ENCODE assay signal across 8 cellular contexts in the genomic region with DNA sequence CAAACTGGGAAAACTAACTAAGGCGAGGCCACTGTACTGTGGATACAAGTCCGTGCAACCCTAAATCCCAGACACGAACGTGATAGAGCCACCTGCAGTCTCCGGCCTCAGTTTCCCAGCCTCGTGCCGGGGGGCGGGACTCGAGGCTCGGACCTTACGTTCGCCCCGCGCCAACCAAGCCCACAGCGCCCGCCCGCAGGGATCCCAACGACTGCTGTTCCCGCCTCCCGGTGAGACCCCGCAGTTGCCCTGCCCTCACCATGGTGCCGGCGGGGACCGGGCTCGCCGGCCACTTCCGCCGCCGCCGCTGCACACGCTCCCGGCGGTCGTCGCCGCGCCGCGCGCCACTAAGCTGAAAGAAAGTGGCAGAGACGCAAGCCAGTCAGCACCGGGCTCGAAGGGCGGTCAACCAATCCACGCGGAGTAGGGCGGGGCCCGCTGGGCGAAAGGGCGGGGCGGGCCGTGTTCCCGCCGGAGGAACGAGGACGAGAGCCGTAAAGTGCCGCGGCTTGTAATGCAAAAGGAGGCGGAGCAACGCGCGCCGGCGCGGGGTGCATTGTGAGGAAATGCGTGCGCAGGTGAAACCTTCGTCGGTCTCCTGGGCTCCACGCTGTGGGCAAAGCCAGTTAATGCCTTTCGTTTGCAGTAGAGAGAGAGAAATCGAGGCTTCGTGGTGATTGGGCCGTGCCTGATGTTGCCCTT. TPM values are rescaled to one million over a fixed set of nuclear protein-coding genes. Genes with fewer than 3 reads are reported as not detected.
DNase-seq lines count a peak whose midpoint lies in the region; ATAC-seq and TF ChIP-seq lines count a peak whose summit lies in the region.

Gene LSM4 (minus strand): TSS at position 318 of the 702 bp plus-strand sequence. CDS start 56 bp downstream, at position 262.

- no peaks in the 10 kb centered on the region for H3K9me3 Mint-ChIP-seq in activated T-cell treated with anti-CD3 and anti-CD28 coated beads, Interleukin-2, amount 50 U/mL, for 4 hours

- H3K4me1 Mint-ChIP-seq in activated T-cell treated with anti-CD3 and anti-CD28 coated beads, Interleukin-2, amount 50 U/mL, for 4 hours (ENCODE audit: low read depth), result peaks cover 50% of the 10 kb centered on the region

- intact Hi-C loops in Panc1 (cut with micrococcal nuclease; ENCODE audit: unreplicated experiment), result loop anchor here (1.0 kb wide), 1 partner anchor 30 kb away; no protein-coding TSS in a partner anchor

- CTCF ChIA-PET in Panc1 (lab: Charles Lee), result interaction anchor here (1.1 to 1.3 kb wide), 2 partner anchors 41 to 43 kb away, joined by 5 to 9 read pairs; partner anchors contain the start of gene JUND

- peaks cover 5% of the 10 kb centered on the region for H3K36me3 Mint-ChIP-seq in activated T-cell treated with anti-CD3 and anti-CD28 coated beads, Interleukin-2, amount 50 U/mL, for 4 hours (ENCODE audit: insufficient read depth)

- H2AFZ ChIP-seq in DND-41 (ENCODE audit: low read depth, low read length), result peak within 1 kb of the TSS; percentile 69
- peak within 1 kb of the TSS; percentile 88 for H2AFZ ChIP-seq in KMS-11 (ENCODE audit: low read depth)

- WGBS in esophagus, 2 donors, result 0% methylated on average over 74 to 75 of the region's 75 CpGs

- POLR2A ChIA-PET in Panc1 (lab: Charles Lee), result interaction anchor here (0.8 to 0.9 kb wide), 3 partner anchors 18 to 43 kb away, joined by 3 to 5 read pairs (median 5); partner anchors contain the start of gene JUND

- H3K4me1 ChIP-seq in DND-41 (ENCODE audit: insufficient read depth, low read length) (peaks cover 51% of the 10 kb centered on the region), KMS-11 (ENCODE audit: low read depth, poor library complexity, severe bottlenecking) (peaks cover 22% of the 10 kb centered on the region), Panc1 (ENCODE audit: control insufficient read depth, insufficient read depth, low read length) (peaks cover 25% of the 10 kb centered on the region), esophagus (ENCODE audit: control insufficient read depth in 2 of 2, insufficient read depth in 2 of 2, low read length in 1 of 2) (peaks cover 3 to 17% of the 10 kb centered on the region in 2 donors), muscle layer of colon (ENCODE audit: insufficient read depth, low read length) (peaks cover 27% of the 10 kb centered on the region)

- H3K9ac ChIP-seq in DND-41 (ENCODE audit: low read depth, low read length) (peak within 1 kb of the TSS; percentile 99), KMS-11 (peak within 1 kb of the TSS; percentile 83), muscle layer of colon (ENCODE audit: low read length) (peak within 1 kb of the TSS; percentile 94)

- H3K79me2 ChIP-seq in DND-41 (ENCODE audit: insufficient read depth, low read length) (peaks cover 50% of the 10 kb centered on the region), KMS-11 (ENCODE audit: insufficient read depth, low read depth) (peaks cover 41% of the 10 kb centered on the region)

- H3K4me2 ChIP-seq in DND-41 (ENCODE audit: insufficient read depth, low read length) (peak within 1 kb of the TSS; percentile 87), KMS-11 (peak within 1 kb of the TSS; percentile 99)

- BruUV-seq in Panc1 (replicated peaks; lab: Mats Ljungman, UMichigan), result no TSS peak

- H3K27me3 Mint-ChIP-seq in activated T-cell treated with anti-CD3 and anti-CD28 coated beads, Interleukin-2, amount 50 U/mL, for 4 hours (ENCODE audit: low read depth), result no peaks in the 10 kb centered on the region

- peak within 1 kb of the TSS; percentile 91 for H3K4me3 Mint-ChIP-seq in activated T-cell treated with anti-CD3 and anti-CD28 coated beads, Interleukin-2, amount 50 U/mL, for 4 hours

- peak; percentile 100 for DNase-seq in DND-41
- peak; percentile 84 for DNase-seq in Panc1 (ENCODE audit: low read depth, low spot score)
- DNase-seq in activated T-cell treated with anti-CD3 and anti-CD28 coated beads, Interleukin-2, amount 50 U/mL, for 4 hours, result peak; percentile 99
- peak; percentile 98 for DNase-seq in stimulated activated CD8-positive, alpha-beta memory T cell treated with anti-CD3 and anti-CD28 coated beads, Interleukin-7, amount 100 ng/mL, for 24 hours (ENCODE audit: low read depth)

- H3K9me3 ChIP-seq in DND-41 (ENCODE audit: insufficient read depth, low read length, severe bottlenecking), result no peaks in the 10 kb centered on the region
- no peaks in the 10 kb centered on the region for H3K9me3 ChIP-seq in Panc1 (ENCODE audit: control insufficient read depth, insufficient read depth, low read depth, low read length)
- no peaks in the 10 kb centered on the region for H3K9me3 ChIP-seq in esophagus (ENCODE audit: control insufficient read depth in 2 of 2, insufficient read depth in 1 of 2, low read depth in 1 of 2, low read length in 1 of 2)
- H3K9me3 ChIP-seq in muscle layer of colon (ENCODE audit: low read length), result no peaks in the 10 kb centered on the region

- H3K27me3 ChIP-seq in DND-41 (ENCODE audit: insufficient read depth, low read length, poor library complexity), result no peaks in the 10 kb centered on the region
- no peaks in the 10 kb centered on the region for H3K27me3 ChIP-seq in KMS-11 (ENCODE audit: insufficient read depth, low read depth)
- H3K27me3 ChIP-seq in Panc1 (ENCODE audit: control insufficient read depth, insufficient read depth, low read length), result no peaks in the 10 kb centered on the region
- H3K27me3 ChIP-seq in esophagus (ENCODE audit: control insufficient read depth in 1 of 2, insufficient read depth in 2 of 2, low read length in 2 of 2), result no peaks in the 10 kb centered on the region
- no peaks in the 10 kb centered on the region for H3K27me3 ChIP-seq in muscle layer of colon (ENCODE audit: control insufficient read depth in 1 of 2, insufficient read depth in 2 of 2, low read length in 2 of 2)

- H4K20me1 ChIP-seq in DND-41 (ENCODE audit: insufficient read depth, low read length) (peaks cover 27% of the 10 kb centered on the region), KMS-11 (ENCODE audit: insufficient read depth) (no peaks in the 10 kb centered on the region)

- TF ChIP-seq CTCF in DND-41 (IDR thresholded peaks at IDR 0.05; ENCODE audit: borderline replicate concordance, extremely low read depth, low read length, poor library complexity, severe bottlenecking) (peak; percentile 70), KMS-11 (conservative IDR thresholded peaks at IDR 0.05; ENCODE audit: low read depth, low read length) (no peak), Panc1 (IDR thresholded peaks at IDR 0.05) (no peak)

- peak within 1 kb of the TSS; percentile 84 to 87 for H3K4me3 ChIP-seq in DND-41 (ENCODE audit: low read depth in 1 of 2, low read length in 2 of 2)
- H3K4me3 ChIP-seq in KMS-11 (IDR thresholded peaks at IDR 0.05; ENCODE audit: insufficient read depth, low read depth, low read length), result no peak within 1 kb of the TSS
- peak within 1 kb of the TSS; percentile 86 to 92 for H3K4me3 ChIP-seq in Panc1 (ENCODE audit: low read depth in 2 of 2, low read length in 2 of 2)
- H3K4me3 ChIP-seq in esophagus (ENCODE audit: low read depth in 1 of 2, low read length in 2 of 2), result peak within 1 kb of the TSS; percentile 84 to 96
- peak within 1 kb of the TSS; percentile 78 to 89 for H3K4me3 ChIP-seq in muscle layer of colon (ENCODE audit: low read depth in 1 of 2, low read length in 2 of 2)

- H3K27ac ChIP-seq in DND-41 (ENCODE audit: low read length), result peak within 1 kb of the TSS; percentile 95
- peak within 1 kb of the TSS; percentile 83 for H3K27ac ChIP-seq in KMS-11
- peak within 1 kb of the TSS; percentile 98 for H3K27ac ChIP-seq in Panc1 (ENCODE audit: low read length)
- peak within 1 kb of the TSS; percentile 93 to 97 for H3K27ac ChIP-seq in esophagus (ENCODE audit: low read depth in 2 of 2, low read length in 1 of 2)
- peak within 1 kb of the TSS; percentile 83 for H3K27ac ChIP-seq in muscle layer of colon (ENCODE audit: low read depth, low read length)

- ATAC-seq in DND-41 (ENCODE audit: insufficient read depth, low read depth) (peak; percentile 90), GM21737 (IDR thresholded peaks at IDR 0.05; ENCODE audit: unreplicated experiment) (peak; percentile 88), Panc1 (peak; percentile 99)
- ATAC-seq in activated T-cell treated with anti-CD3 and anti-CD28 coated beads, Interleukin-2, amount 50 U/mL, for 4 hours, result peak; percentile 96

- peaks cover 25% of the 10 kb centered on the region for H3K36me3 ChIP-seq in DND-41 (ENCODE audit: insufficient read depth, low read length)
- no peaks in the 10 kb centered on the region for H3K36me3 ChIP-seq in KMS-11 (ENCODE audit: insufficient read depth)
- no peaks in the 10 kb centered on the region; the same call in 1 of the 2 replicates for H3K36me3 ChIP-seq in Panc1 (ENCODE audit: control insufficient read depth, insufficient read depth, low read length)
- no peaks in the 10 kb centered on the region for H3K36me3 ChIP-seq in esophagus (ENCODE audit: control insufficient read depth in 2 of 2, insufficient read depth in 2 of 2, low read length in 1 of 2)
- no peaks in the 10 kb centered on the region for H3K36me3 ChIP-seq in muscle layer of colon (ENCODE audit: insufficient read depth, low read length)

- in situ Hi-C loops in Panc1 (cut with HindIII; ENCODE audit: low pct_unique_long_range_greater_than_20kb, low sequenced_read_pairs), result no loop called here

RNA-seq across cellular contexts. Expression of gene LSM4, which starts in this region (rescaled TPM):
- 209 TPM for total RNA-seq in Panc1 (2021; ENCODE audit: unreplicated experiment)
- polyA plus RNA-seq in Panc1 (2012; ENCODE audit: insufficient read length), result 226 TPM
- 100 to 1,000 TPM; 209 to 254 (median 230) TPM for total RNA-seq in activated T-cell treated with anti-CD3 and anti-CD28 coated beads, Interleukin-2, amount 50 U/mL, for 4 hours
- polyA plus RNA-seq in esophagus, result 100 to 1,000 TPM in 1 of 2 donors, 10 to 100 TPM in 1; 96.9 to 113 TPM
